Comparison of ENCODE assay signal across 8 cellular contexts in the genomic region with DNA sequence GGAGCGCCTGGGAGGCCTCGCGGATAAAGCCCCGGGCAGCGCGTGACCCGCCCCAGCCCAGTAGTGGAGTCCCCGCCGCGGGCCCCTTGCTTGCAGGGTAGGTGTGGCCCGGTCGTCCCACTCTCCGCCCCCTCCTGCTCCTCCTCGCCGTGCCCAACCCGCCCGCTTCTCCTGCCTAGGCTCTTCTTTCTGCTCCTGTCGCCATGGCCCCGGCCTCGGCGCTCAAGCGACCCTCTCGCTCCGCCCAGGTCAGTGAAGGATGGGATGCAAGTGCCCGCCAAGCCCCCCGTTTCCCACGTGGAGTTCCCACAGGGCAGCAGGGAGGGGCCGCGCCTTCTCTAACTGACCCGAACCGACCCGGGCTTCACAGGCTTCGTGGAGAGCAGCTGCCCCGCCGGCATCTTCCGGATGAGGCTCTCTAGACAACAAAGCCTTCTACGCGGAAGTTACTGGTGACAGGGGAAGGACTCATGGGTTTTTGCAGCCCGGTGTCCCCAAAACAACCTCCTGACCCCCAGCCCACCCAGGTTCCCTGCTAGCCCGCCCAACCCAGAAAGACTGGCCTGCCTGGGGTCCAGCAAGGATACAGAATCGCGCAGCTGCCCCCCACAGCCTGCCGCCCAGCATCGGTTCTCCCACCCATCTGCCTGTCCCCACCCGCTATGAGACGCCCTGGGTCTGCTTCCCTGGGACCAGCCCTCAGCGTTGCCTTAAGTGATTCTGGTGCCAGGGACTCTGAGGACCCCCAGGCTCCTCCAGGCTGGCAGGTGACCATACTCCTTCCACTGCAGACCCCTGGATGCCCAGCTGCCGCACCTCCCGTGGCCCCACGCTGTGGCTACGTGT. TPM values are rescaled to one million over a fixed set of nuclear protein-coding genes. Genes with fewer than 3 reads are reported as not detected.
A peak's percentile ranks its signal among the peaks of the same experiment; 100 is the strongest.
DNase-seq lines count a peak whose midpoint lies in the region; ATAC-seq, FAIRE-seq and TF ChIP-seq lines count a peak whose summit lies in the region.

No MANE protein-coding gene starts in this region.

- no peak overlapping the region for H2BK5ac ChIP-seq in H1 (ENCODE audit: low read depth, low read length)

- H3K36me3 Mint-ChIP-seq in naive thymus-derived CD4-positive, alpha-beta T cell, result peaks cover 0 to 21% (median 5%) of the 10 kb centered on the region in 5 donors

- no peaks in the 10 kb centered on the region for H3K79me2 ChIP-seq in H1 (ENCODE audit: control insufficient read depth in 1 of 2, insufficient read depth in 2 of 2, low read length in 2 of 2)

- 22% methylated on average over 41 of the region's 51 CpGs; no CpG with 5 or more reads in 1 of the 2 experiments for WGBS in H1 (ENCODE audit: extremely low coverage in 1 of 2, insufficient coverage in 1 of 2, insufficient read length in 1 of 2, insufficient replicate concordance in 2 of 2, low coverage in 1 of 2, low lambda C conversion rate in 2 of 2, missing lambda C conversion rate in 1 of 2), 2 experiments

- H3K4me3 Mint-ChIP-seq in naive thymus-derived CD4-positive, alpha-beta T cell, result peak overlapping the region; percentile 94 to 98 (median 97)

- peak overlapping the region in 2 of 4 experiments; percentile 15 to 51; a peak in 2 of 7 replicates for H3K9ac ChIP-seq in H1 (replicated peaks in 1 of 4; ENCODE audit: extremely low read depth in 1 of 4, low read depth in 3 of 4, low read length in 3 of 4)

- no peak for TF ChIP-seq EP300 in H1 (IDR thresholded peaks at IDR 0.05; ENCODE audit: borderline replicate concordance in 1 of 2, low read depth in 2 of 2, low read length in 2 of 2)

- CTCF ChIA-PET in AG04449 (lab: Yijun Ruan, JAX) (no interaction called here), H1 (lab: Charles Lee; ENCODE audit: partially characterized antibody) (interaction anchor here (0.6 to 1.0 kb wide), 2 partner anchors 11 to 120 kb away, joined by 3 read pairs; no protein-coding TSS in a partner anchor)
- CTCF ChIA-PET in naive thymus-derived CD4-positive, alpha-beta T cell (lab: Charles Lee), result no interaction called here

- POLR2A ChIA-PET in AG04449 (lab: Yijun Ruan, JAX), result no interaction called here
- POLR2A ChIA-PET in H1 (lab: Charles Lee; ENCODE audit: partially characterized antibody), result interaction anchor here (0.9 kb wide), 1 partner anchor 9 kb away, joined by 3 read pairs; no protein-coding TSS in a partner anchor
- POLR2A ChIA-PET in naive thymus-derived CD4-positive, alpha-beta T cell (lab: Charles Lee), result interaction anchor here (1.0 to 2.5 kb wide), 7 partner anchors 18 to 1309 kb away, joined by 3 to 22 read pairs (median 5); a partner anchor contains a TSS

- TF ChIP-seq CTCF in AG04449 (IDR thresholded peaks at IDR 0.05; ENCODE audit: insufficient read depth, low read length, missing control alignments) (no peak), H1 (IDR thresholded peaks at IDR 0.05; ENCODE audit: control extremely low read depth in 1 of 3, insufficient read depth in 1 of 3, low read depth in 1 of 3, low read length in 3 of 3) (no peak)

- no peak overlapping the region for H2BK120ac ChIP-seq in H1 (replicated peaks; ENCODE audit: low read depth, low read length)

- no peaks in the 10 kb centered on the region for H3K9me3 ChIP-seq in H1 (ENCODE audit: insufficient read depth in 2 of 2, low read depth in 1 of 2, low read length in 1 of 2)
- no peaks in the 10 kb centered on the region for H3K9me3 ChIP-seq in naive thymus-derived CD4-positive, alpha-beta T cell (ENCODE audit: control insufficient read depth in 2 of 3, low read length in 3 of 3)

- no peak for FAIRE-seq in H1 (lab: Jason Lieb, UNC)

- no peak overlapping the region for H2AK5ac ChIP-seq in H1 (ENCODE audit: low read depth, low read length)

- H3K4ac ChIP-seq in H1 (replicated peaks; ENCODE audit: insufficient read length, low read depth, low read length), result no peak overlapping the region

- H4K91ac ChIP-seq in H1 (replicated peaks; ENCODE audit: insufficient read length, low read length), result peak overlapping the region; percentile 5

- H3K27ac Mint-ChIP-seq in naive thymus-derived CD4-positive, alpha-beta T cell, result peak overlapping the region; percentile 95 to 98 (median 96)

- peak overlapping the region; percentile 70; the same call in 1 of the 2 replicates for H2AFZ ChIP-seq in H1 (ENCODE audit: low read length)

- H3K27ac ChIP-seq in H1 (ENCODE audit: low read depth, low read length), result no peak overlapping the region
- H3K27ac ChIP-seq in naive thymus-derived CD4-positive, alpha-beta T cell (ENCODE audit: low read depth, low read length), result peak overlapping the region; percentile 76

- no peak overlapping the region for H2BK15ac ChIP-seq in H1 (ENCODE audit: low read length)

- peak overlapping the region; percentile 95 for H3K4me2 ChIP-seq in H1 (ENCODE audit: insufficient read depth in 1 of 2, low read depth in 2 of 2, low read length in 2 of 2)

- peak; percentile 47 for TF ChIP-seq POLR2A in GM19099 (IDR thresholded peaks at IDR 0.05; ENCODE audit: extremely low read depth, insufficient read length, low read depth)
- TF ChIP-seq POLR2A in H1 (IDR thresholded peaks at IDR 0.05; ENCODE audit: control extremely low read depth in 1 of 2, low read depth in 2 of 2, low read length in 2 of 2), result peak in 1 of 2 experiments; percentile 39; a peak in 1 of 3 replicates

- no peak for TF ChIP-seq RAD21 in H1 (IDR thresholded peaks at IDR 0.05 in 1 of 2, conservative IDR thresholded peaks at IDR 0.05 in 1 of 2; ENCODE audit: low read depth in 2 of 2, low read length in 2 of 2)

- H2BK20ac ChIP-seq in H1 (ENCODE audit: low read length), result no peak overlapping the region

- peaks cover 6% of the 10 kb centered on the region; the same call in 1 of the 2 replicates for H3K23me2 ChIP-seq in H1 (ENCODE audit: low read depth, low read length)

- no peaks in the 10 kb centered on the region for H4K20me1 ChIP-seq in H1 (replicated peaks in 1 of 2; ENCODE audit: control insufficient read depth in 1 of 2, insufficient read depth in 2 of 2, low read length in 2 of 2)

- peaks cover 25 to 48% (median 34%) of the 10 kb centered on the region in 7 donors for H3K4me1 Mint-ChIP-seq in naive thymus-derived CD4-positive, alpha-beta T cell

- no peak overlapping the region for H4K5ac ChIP-seq in H1 (ENCODE audit: insufficient read length, low read depth, low read length)

- H2BK12ac ChIP-seq in H1 (ENCODE audit: low read depth, low read length), result no peak overlapping the region; the same call in 1 of the 2 replicates

- peak overlapping the region; percentile 81 for H4K8ac ChIP-seq in H1 (ENCODE audit: extremely low read depth, insufficient read depth, low read length)

- peak overlapping the region; percentile 50 for H3K4me3 ChIP-seq in AG04449 (ENCODE audit: low read depth, low read length)
- H3K4me3 ChIP-seq in H1 (ENCODE audit: extremely low read depth in 1 of 4, insufficient read depth in 2 of 4, low read depth in 3 of 4, low read length in 4 of 4), result peak overlapping the region; percentile 57 to 77 (median 67)
- peak overlapping the region; percentile 74 for H3K4me3 ChIP-seq in naive thymus-derived CD4-positive, alpha-beta T cell (ENCODE audit: low read length)

- H3K23ac ChIP-seq in H1 (ENCODE audit: insufficient read length), result no peak overlapping the region

- H3K18ac ChIP-seq in H1 (ENCODE audit: extremely low read depth, low read length), result no peak overlapping the region; the same call in 1 of the 2 replicates

- H3K79me1 ChIP-seq in H1 (ENCODE audit: low read depth, low read length), result no peaks in the 10 kb centered on the region

- peaks cover 0 to 26% (median 24%) of the 10 kb centered on the region in 4 experiments; a peak in 6 of 7 replicates for H3K27me3 ChIP-seq in H1 (replicated peaks in 1 of 4; ENCODE audit: control insufficient read depth in 3 of 4, extremely low read depth in 1 of 4, insufficient read depth in 3 of 4, low read length in 3 of 4)
- no peaks in the 10 kb centered on the region for H3K27me3 ChIP-seq in naive thymus-derived CD4-positive, alpha-beta T cell (ENCODE audit: control insufficient read depth in 2 of 2, insufficient read depth in 2 of 2, low read length in 2 of 2)

- H3K56ac ChIP-seq in H1 (replicated peaks; ENCODE audit: insufficient read length, low read depth, low read length), result no peak overlapping the region

- no peaks in the 10 kb centered on the region for H3K9me3 Mint-ChIP-seq in naive thymus-derived CD4-positive, alpha-beta T cell

- peak; percentile 88 for ATAC-seq in HG03439 (IDR thresholded peaks at IDR 0.05; ENCODE audit: unreplicated experiment)
- peak; percentile 91 for ATAC-seq in naive thymus-derived CD4-positive, alpha-beta T cell

- H3K4me1 ChIP-seq in H1 (replicated peaks in 1 of 4; ENCODE audit: control insufficient read depth in 3 of 4, insufficient read depth in 4 of 4, low read length in 3 of 4), result peaks cover 0 to 6% (median 2%) of the 10 kb centered on the region in 4 experiments; a peak in 3 of 7 replicates
- H3K4me1 ChIP-seq in naive thymus-derived CD4-positive, alpha-beta T cell (ENCODE audit: control insufficient read depth in 2 of 2, insufficient read depth in 2 of 2, low read length in 2 of 2), result peaks cover 12 to 19% of the 10 kb centered on the region in 2 donors

- no peak overlapping the region for H3K14ac ChIP-seq in H1 (ENCODE audit: insufficient read length)

- intact Hi-C loops in naive thymus-derived CD4-positive, alpha-beta T cell (cut with micrococcal nuclease), result loop anchor here (1.0 to 10.0 kb wide), 7 partner anchors 32 to 1309 kb away; a partner anchor contains a TSS

- DNase-seq in AG04449 (ENCODE audit: low read depth, low spot score) (no peak), H1 (ENCODE audit: low read depth in 1 of 2, low spot score in 2 of 2) (peak in 1 of 2 experiments; percentile 73), dedifferentiated amniotic fluid mesenchymal stem cell (ENCODE audit: extremely low spot score) (no peak)
- DNase-seq in activated CD4-positive, alpha-beta T cell treated with anti-CD3 and anti-CD28 coated beads, Interleukin-2, amount 50 U/mL, for 4 hours, result peak; percentile 55 to 58
- peak; percentile 41 to 79 (median 74) for DNase-seq in naive thymus-derived CD4-positive, alpha-beta T cell
- DNase-seq in stimulated activated naive CD4-positive, alpha-beta T cell treated with Interleukin-2 at 50 U/mL for 16 hours (lab: John Stamatoyannopoulos, UW), result peak; percentile 51

- peaks cover 0 to 7% (median 0%) of the 10 kb centered on the region in 5 donors for H3K27me3 Mint-ChIP-seq in naive thymus-derived CD4-positive, alpha-beta T cell

- no peaks in the 10 kb centered on the region for H3K36me3 ChIP-seq in H1 (ENCODE audit: control insufficient read depth in 2 of 4, insufficient read depth in 4 of 4, low read length in 3 of 4)
- peaks cover 0 to 24% (median 0%) of the 10 kb centered on the region in 3 experiments for H3K36me3 ChIP-seq in naive thymus-derived CD4-positive, alpha-beta T cell (ENCODE audit: control insufficient read depth in 2 of 3, insufficient read depth in 3 of 3, low read length in 3 of 3)

RNA-seq across cellular contexts. Expression of a gene that starts 32.9 kb away (rescaled TPM):
- total RNA-seq in H1 (2021; fragmentation: NEBNext Ultra II Directional; extraction: Animal tissue kit (Norgen Biotek cat#: 25700)), result 6.7 and 8.7 TPM in 2 replicates
- 5.8 and 6.8 TPM in 2 replicates for polyA plus RNA-seq in H1 (2011; rRNA removed)
- 11.5 TPM for polyA plus RNA-seq in H1 (2011; cell fraction: cytosol; rRNA removed)
- polyA plus RNA-seq in H1 (2011; cell fraction: nucleus; rRNA removed), result 6.4 TPM
- 5.5 to 6.4 TPM (median 5.9 TPM) in 4 replicates for polyA plus RNA-seq in H1 (2012, experiment 1 of 2)
- 3.1 TPM for polyA plus RNA-seq in H1 (2012, experiment 2 of 2)
- 12.4 TPM for polyA plus RNA-seq in H1 (2013, experiment 1 of 2)
- polyA plus RNA-seq in H1 (2013, experiment 2 of 2), result 12.3 TPM
- 2.4 and 3.2 TPM in 2 replicates for polyA minus RNA-seq in H1 (2011; rRNA and poly(A)+ RNA removed)
- polyA minus RNA-seq in H1 (2011; cell fraction: cytosol; rRNA and poly(A)+ RNA removed), result 2.1 TPM
- polyA minus RNA-seq in H1 (2011; cell fraction: nucleus; rRNA and poly(A)+ RNA removed), result 17.7 TPM
- total RNA-seq in naive thymus-derived CD4-positive, alpha-beta T cell, result 10 to 100 TPM; 23.1 to 58.0 (median 44.9) TPM
- 10 to 100 TPM; 25.9 to 41.5 TPM for polyA plus RNA-seq in naive thymus-derived CD4-positive, alpha-beta T cell

Comparison
In these comparisons a context has a peak if more than half of its experiments do, and no peak if none do; other contexts are left out.
1. DNase-seq: peak in activated CD4-positive, alpha-beta T cell treated with anti-CD3 and anti-CD28 coated beads, Interleukin-2, amount 50 U/mL, for 4 hours (2 of 2), naive thymus-derived CD4-positive, alpha-beta T cell (9 of 9) and stimulated activated naive CD4-positive, alpha-beta T cell treated with Interleukin-2 at 50 U/mL for 16 hours (single experiment); none in AG04449 (single experiment) and dedifferentiated amniotic fluid mesenchymal stem cell (single experiment).
2. Peak in every context shown above with its lines, with median percentiles within 50 percentile points of each other: H3K4me3 ChIP-seq.